In genomic region chr6:24296944-24297343, GRCh38 we compare ENCODE assay signal across 7 cellular contexts.
"Had no signal": no experiment of that assay in that cellular context is flagged by ENCODE, and none has a peak within 500 bp of the region (broad histone marks: within the 10 kb centered on the region; RNA-seq: fewer than 3 reads in every experiment).

No MANE protein-coding gene starts in this region.

- H3K4me2 ChIP-seq: KMS-11 had no signal

- FAIRE-seq: HepG2, HTR-8/SVneo had no signal

- DNase-seq: IMR-90, KBM-7, KG1 had no signal

- H3K27ac ChIP-seq: HL-60, KMS-11 had no signal

- ATAC-seq: HepG2 had no signal

- H3K9ac ChIP-seq: KMS-11 had no signal
